Comparison of ENCODE assay signal across 9 cellular contexts in genomic region chr6:156883497-156884252, GRCh38.
DNase-seq lines count a peak whose midpoint lies in the region; ATAC-seq and TF ChIP-seq lines count a peak whose summit lies in the region.
"Had no signal": no experiment of that assay in that cellular context is flagged by ENCODE, and none has a peak within 500 bp of the region (broad histone marks: within the 10 kb centered on the region; RNA-seq: fewer than 3 reads in every experiment).

No MANE protein-coding gene starts in this region.

- H3K9me3 Mint-ChIP-seq in activated CD8-positive, alpha-beta T cell treated with anti-CD3 and anti-CD28 coated beads for 36 hours = no peaks in the 10 kb centered on the region
- H3K9me3 Mint-ChIP-seq in activated CD8-positive, alpha-beta T cell treated with anti-CD3 and anti-CD28 coated beads, Interleukin-2, amount 10 ng/mL, durations not matched to agents 7 days and 5 days (ENCODE audit: insufficient read depth) = no peaks in the 10 kb centered on the region
- no peaks in the 10 kb centered on the region for H3K9me3 Mint-ChIP-seq in stimulated activated naive CD8-positive, alpha-beta T cell treated with anti-CD3 and anti-CD28 coated beads, Interleukin-15, Interleukin-2, amounts not matched to agents 100 ng/mL and 50 ng/mL, for 24 hours

- peak overlapping the region; percentile 30 for H3K4me3 Mint-ChIP-seq in activated CD8-positive, alpha-beta T cell treated with anti-CD3 and anti-CD28 coated beads for 36 hours
- H3K4me3 Mint-ChIP-seq in activated CD8-positive, alpha-beta T cell treated with anti-CD3 and anti-CD28 coated beads, Interleukin-2, amount 10 ng/mL, durations not matched to agents 7 days and 5 days = no peak overlapping the region
- H3K4me3 Mint-ChIP-seq in stimulated activated naive CD8-positive, alpha-beta T cell treated with anti-CD3 and anti-CD28 coated beads, Interleukin-15, Interleukin-2, amounts not matched to agents 100 ng/mL and 50 ng/mL, for 24 hours = peak overlapping the region; percentile 4

- CTCF ChIA-PET in activated CD8-positive, alpha-beta T cell treated with anti-CD3 and anti-CD28 coated beads for 36 hours (lab: Charles Lee) = interaction anchor here (0.8 to 1.2 kb wide), 3 partner anchors 13 to 68 kb away, joined by 3 read pairs; no protein-coding TSS in a partner anchor
- CTCF ChIA-PET in activated CD8-positive, alpha-beta T cell treated with anti-CD3 and anti-CD28 coated beads, Interleukin-2, amount 10 ng/mL, durations not matched to agents 7 days and 5 days (lab: Charles Lee) = interaction anchor here (1.5 kb wide), 1 partner anchor 9 kb away, joined by 3 read pairs; no protein-coding TSS in a partner anchor

- peak; percentile 59 for DNase-seq in activated CD8-positive, alpha-beta T cell treated with anti-CD3 and anti-CD28 coated beads for 36 hours
- no peak for DNase-seq in activated CD8-positive, alpha-beta T cell treated with anti-CD3 and anti-CD28 coated beads, Interleukin-2, amount 10 ng/mL, durations not matched to agents 7 days and 5 days
- DNase-seq in NCI-H748 treated with DMSO at 0.1 percent for 48 hours (lab: John Stamatoyannopoulos, UW) (peak; percentile 39), head of caudate nucleus (peak; percentile 22 to 87 (median 65)), superior temporal gyrus (ENCODE audit: extremely low spot score) (no peak), osteoblast (ENCODE audit: insufficient read length, low spot score, missing footprints) (no peak), iPS-NIHi11 (ENCODE audit: low spot score) (no peak)
- DNase-seq: brain microvascular endothelial cell had no signal

- no peaks in the 10 kb centered on the region for H3K27me3 Mint-ChIP-seq in activated CD8-positive, alpha-beta T cell treated with anti-CD3 and anti-CD28 coated beads for 36 hours
- no peaks in the 10 kb centered on the region for H3K27me3 Mint-ChIP-seq in activated CD8-positive, alpha-beta T cell treated with anti-CD3 and anti-CD28 coated beads, Interleukin-2, amount 10 ng/mL, durations not matched to agents 7 days and 5 days (ENCODE audit: low read depth)
- no peaks in the 10 kb centered on the region for H3K27me3 Mint-ChIP-seq in stimulated activated naive CD8-positive, alpha-beta T cell treated with anti-CD3 and anti-CD28 coated beads, Interleukin-15, Interleukin-2, amounts not matched to agents 100 ng/mL and 50 ng/mL, for 24 hours

- H3K4me1 ChIP-seq in osteoblast (ENCODE audit: insufficient read depth, low read length) = peaks cover 4% of the 10 kb centered on the region

- H3K4me1 Mint-ChIP-seq in activated CD8-positive, alpha-beta T cell treated with anti-CD3 and anti-CD28 coated beads for 36 hours (ENCODE audit: low read depth) = peaks cover 79% of the 10 kb centered on the region
- H3K4me1 Mint-ChIP-seq in activated CD8-positive, alpha-beta T cell treated with anti-CD3 and anti-CD28 coated beads, Interleukin-2, amount 10 ng/mL, durations not matched to agents 7 days and 5 days (ENCODE audit: low read depth) = peaks cover 28% of the 10 kb centered on the region
- H3K4me1 Mint-ChIP-seq in stimulated activated naive CD8-positive, alpha-beta T cell treated with anti-CD3 and anti-CD28 coated beads, Interleukin-15, Interleukin-2, amounts not matched to agents 100 ng/mL and 50 ng/mL, for 24 hours (ENCODE audit: low read depth) = peaks cover 90% of the 10 kb centered on the region

- no peaks in the 10 kb centered on the region for H3K9me3 ChIP-seq in osteoblast (ENCODE audit: low read depth, low read length)

- no peak overlapping the region for H3K27ac ChIP-seq in osteoblast (ENCODE audit: low read depth, low read length)
- H3K27ac ChIP-seq: brain microvascular endothelial cell had no signal

- no peak overlapping the region for H2AFZ ChIP-seq in osteoblast (ENCODE audit: low read length)

- POLR2A ChIA-PET in activated CD8-positive, alpha-beta T cell treated with anti-CD3 and anti-CD28 coated beads for 36 hours (lab: Charles Lee) = interaction anchor here (0.6 kb wide), 3 partner anchors 31 to 122 kb away, joined by 3 read pairs; no protein-coding TSS in a partner anchor
- POLR2A ChIA-PET in activated CD8-positive, alpha-beta T cell treated with anti-CD3 and anti-CD28 coated beads, Interleukin-2, amount 10 ng/mL, durations not matched to agents 7 days and 5 days (lab: Charles Lee) = no interaction called here

- intact Hi-C loops in activated CD8-positive, alpha-beta T cell treated with anti-CD3 and anti-CD28 coated beads for 36 hours (cut with micrococcal nuclease) = loop anchor here (10.0 kb wide), 1 partner anchor 99 kb away; no protein-coding TSS in a partner anchor
- intact Hi-C loops in head of caudate nucleus (cut with DNase I) = no loop called here

- no peaks in the 10 kb centered on the region for H3K36me3 ChIP-seq in osteoblast (ENCODE audit: insufficient read depth, low read length)
- H3K36me3 ChIP-seq: brain microvascular endothelial cell had no signal

- H3K4me3 ChIP-seq in osteoblast (ENCODE audit: insufficient read depth, low read length) = no peak overlapping the region

- H4K20me1 ChIP-seq in osteoblast (ENCODE audit: insufficient read depth, low read length) = peaks cover 25% of the 10 kb centered on the region

- H3K36me3 Mint-ChIP-seq in activated CD8-positive, alpha-beta T cell treated with anti-CD3 and anti-CD28 coated beads for 36 hours (ENCODE audit: low read depth) = no peaks in the 10 kb centered on the region
- H3K36me3 Mint-ChIP-seq in activated CD8-positive, alpha-beta T cell treated with anti-CD3 and anti-CD28 coated beads, Interleukin-2, amount 10 ng/mL, durations not matched to agents 7 days and 5 days (ENCODE audit: low read depth) = no peaks in the 10 kb centered on the region
- peaks cover 5% of the 10 kb centered on the region for H3K36me3 Mint-ChIP-seq in stimulated activated naive CD8-positive, alpha-beta T cell treated with anti-CD3 and anti-CD28 coated beads, Interleukin-15, Interleukin-2, amounts not matched to agents 100 ng/mL and 50 ng/mL, for 24 hours (ENCODE audit: low read depth)

- H3K4me2 ChIP-seq in osteoblast (ENCODE audit: insufficient read depth, low read length) = no peak overlapping the region

- H3K27me3 ChIP-seq in osteoblast (ENCODE audit: insufficient read depth, low read length) = no peaks in the 10 kb centered on the region
- H3K27me3 ChIP-seq: brain microvascular endothelial cell had no signal

- peak; percentile 43 for ATAC-seq in activated CD8-positive, alpha-beta T cell treated with anti-CD3 and anti-CD28 coated beads for 36 hours
- no peak for ATAC-seq in activated CD8-positive, alpha-beta T cell treated with anti-CD3 and anti-CD28 coated beads, Interleukin-2, amount 10 ng/mL, durations not matched to agents 7 days and 5 days

- H3K79me2 ChIP-seq in osteoblast (ENCODE audit: insufficient read depth, low read length) = peaks cover 94% of the 10 kb centered on the region

- no peak for TF ChIP-seq CTCF in activated CD8-positive, alpha-beta T cell treated with anti-CD3 and anti-CD28 coated beads for 36 hours (IDR thresholded peaks at IDR 0.05)
- no peak for TF ChIP-seq CTCF in osteoblast (IDR thresholded peaks at IDR 0.05; ENCODE audit: extremely low read depth, low read depth, low read length)

- H3K27ac Mint-ChIP-seq in activated CD8-positive, alpha-beta T cell treated with anti-CD3 and anti-CD28 coated beads for 36 hours = no peak overlapping the region
- no peak overlapping the region for H3K27ac Mint-ChIP-seq in activated CD8-positive, alpha-beta T cell treated with anti-CD3 and anti-CD28 coated beads, Interleukin-2, amount 10 ng/mL, durations not matched to agents 7 days and 5 days
- peak overlapping the region; percentile 33 for H3K27ac Mint-ChIP-seq in stimulated activated naive CD8-positive, alpha-beta T cell treated with anti-CD3 and anti-CD28 coated beads, Interleukin-15, Interleukin-2, amounts not matched to agents 100 ng/mL and 50 ng/mL, for 24 hours

Comparison
In these comparisons a context has a peak if more than half of its experiments do, and no peak if none do; other contexts are left out.
1. DNase-seq: peak in activated CD8-positive, alpha-beta T cell treated with anti-CD3 and anti-CD28 coated beads for 36 hours (single experiment), NCI-H748 treated with DMSO at 0.1 percent for 48 hours (single experiment) and head of caudate nucleus (42 of 42); none in activated CD8-positive, alpha-beta T cell treated with anti-CD3 and anti-CD28 coated beads, Interleukin-2, amount 10 ng/mL, durations not matched to agents 7 days and 5 days (single experiment), superior temporal gyrus (single experiment), osteoblast (single experiment) and iPS-NIHi11 (single experiment).